In genomic region chr1:118077331-118078055, GRCh38 we compare ENCODE assay signal across 8 cellular contexts.
A peak's percentile ranks its signal among the peaks of the same experiment; 100 is the strongest.
DNase-seq lines count a peak whose midpoint lies in the region.

No MANE protein-coding gene starts in this region.

- peak overlapping the region; percentile 66 for H3K27ac ChIP-seq in HUES48 (ENCODE audit: low read depth, low read length)

- peak overlapping the region; percentile 11; the same call in 1 of the 2 replicates for H3K4me3 ChIP-seq in HUES48 (ENCODE audit: low read depth, low read length)

- H3K4me1 ChIP-seq in HUES48 (ENCODE audit: control insufficient read depth, insufficient read depth, low read length): peaks cover 28% of the 10 kb centered on the region

- peak overlapping the region; percentile 49; the same call in 1 of the 2 replicates for H3K9ac ChIP-seq in HUES48 (ENCODE audit: low read depth, low read length)

- no peaks in the 10 kb centered on the region for H3K9me3 ChIP-seq in HUES48 (ENCODE audit: control insufficient read depth, insufficient read depth, low read length)

- no peaks in the 10 kb centered on the region for H3K36me3 ChIP-seq in HUES48 (ENCODE audit: control insufficient read depth, insufficient read depth, low read length)

- H3K27me3 ChIP-seq in HUES48 (ENCODE audit: control insufficient read depth, insufficient read depth, low read length): no peaks in the 10 kb centered on the region

- DNase-seq in AG20443 (ENCODE audit: low spot score) (peak; percentile 18), SW480 (ENCODE audit: low spot score) (peak; percentile 32), iris pigment epithelial cell (ENCODE audit: low read depth) (peak; percentile 32), NCI-H2107 treated with DMSO at 0.1 percent for 48 hours (lab: John Stamatoyannopoulos, UW; ENCODE audit: unreplicated experiment) (no peak), cerebellar nuclear complex (lab: John Stamatoyannopoulos, UW) (no peak)
- no peak for DNase-seq in stimulated activated CD4-positive, alpha-beta T cell treated with anti-CD3 and anti-CD28 coated beads, Interleukin-4, amount 100 ng/mL, for 1 hour
- DNase-seq in activated CD4-positive, alpha-beta T cell treated with anti-CD3 and anti-CD28 coated beads for 4 hours: no peak

Comparison
In these comparisons a context has a peak if more than half of its experiments do, and no peak if none do; other contexts are left out.
1. DNase-seq: peak in AG20443 (single experiment), SW480 (single experiment) and iris pigment epithelial cell (single experiment); none in stimulated activated CD4-positive, alpha-beta T cell treated with anti-CD3 and anti-CD28 coated beads, Interleukin-4, amount 100 ng/mL, for 1 hour (single experiment), activated CD4-positive, alpha-beta T cell treated with anti-CD3 and anti-CD28 coated beads for 4 hours (0 of 2), NCI-H2107 treated with DMSO at 0.1 percent for 48 hours (single experiment) and cerebellar nuclear complex (0 of 2).